ENCODE assay signal across 9 cellular contexts in genomic region chr7:102614346-102614697, GRCh38. TPM values are rescaled to one million over a fixed set of nuclear protein-coding genes. Genes with fewer than 3 reads are reported as not detected.
DNase-seq lines count a peak whose midpoint lies in the region; ATAC-seq, FAIRE-seq and TF ChIP-seq lines count a peak whose summit lies in the region.
"Not testable (repeated sequence)": the region's sequence is repeated elsewhere in the genome, so short reads cannot be mapped to it uniquely, and the experiment has no call there.
"Had no signal": no experiment of that assay in that cellular context is flagged by ENCODE, and none has a peak within 500 bp of the region (broad histone marks: within the 10 kb centered on the region; RNA-seq: fewer than 3 reads in every experiment).

No MANE protein-coding gene starts in this region.

- H3K9ac ChIP-seq in keratinocyte (ENCODE audit: control insufficient read depth, extremely low read depth, insufficient read depth, low read length) = not testable (repeated sequence)

- dilution Hi-C loops in keratinocyte (cut with MboI; ENCODE audit: extremely low pct_ligation_motif_present, low sequenced_read_pairs) = not testable (repeated sequence)

- H3K9me3 ChIP-seq in keratinocyte (ENCODE audit: control insufficient read depth, low read depth, low read length) = not testable (repeated sequence)

- not testable (repeated sequence) for TF ChIP-seq CTCF in keratinocyte (optimal IDR thresholded peaks at IDR 0.05 in 1 of 3, IDR thresholded peaks at IDR 0.05 in 1 of 3, conservative IDR thresholded peaks at IDR 0.05 in 1 of 3; ENCODE audit: extremely low read depth in 1 of 3, insufficient read depth in 2 of 3, low read length in 3 of 3)

- not testable (repeated sequence) for H3K4me1 ChIP-seq in keratinocyte (ENCODE audit: control insufficient read depth, extremely low read depth, insufficient read depth, low read length)

- H3K9me1 ChIP-seq in keratinocyte (ENCODE audit: control insufficient read depth, extremely low read depth, insufficient read depth, low read length) = not testable (repeated sequence)

- not testable (repeated sequence) for H3K4me3 ChIP-seq in keratinocyte (ENCODE audit: control insufficient read depth in 2 of 3, extremely low read depth in 1 of 3, insufficient read depth in 2 of 3, low read depth in 1 of 3, low read length in 3 of 3)

- H3K36me3 ChIP-seq in keratinocyte (ENCODE audit: control insufficient read depth in 2 of 2, extremely low read depth in 1 of 2, insufficient read depth in 2 of 2, low read length in 2 of 2) = not testable (repeated sequence)

- not testable (repeated sequence) for H3K27ac ChIP-seq in keratinocyte (ENCODE audit: control insufficient read depth, insufficient read depth, low read length)

- not testable (repeated sequence) for H4K20me1 ChIP-seq in keratinocyte (ENCODE audit: control insufficient read depth, extremely low read depth, insufficient read depth, low read length)

- peak; percentile 73 for FAIRE-seq in keratinocyte (lab: Jason Lieb, UNC)

- ATAC-seq in GM18502 (IDR thresholded peaks at IDR 0.05; ENCODE audit: poor library complexity, unreplicated experiment) = peak; percentile 34
- peak; percentile 15 for ATAC-seq in GM19023 (IDR thresholded peaks at IDR 0.05; ENCODE audit: unreplicated experiment)
- peak; percentile 16 for ATAC-seq in GM21367 (IDR thresholded peaks at IDR 0.05; ENCODE audit: unreplicated experiment)
- peak; percentile 24 for ATAC-seq in GM21825 (IDR thresholded peaks at IDR 0.05; ENCODE audit: unreplicated experiment)
- peak; percentile 14 for ATAC-seq in HG02938 (IDR thresholded peaks at IDR 0.05; ENCODE audit: unreplicated experiment)
- ATAC-seq in HG03139 (IDR thresholded peaks at IDR 0.05; ENCODE audit: unreplicated experiment) = peak; percentile 11
- peak; percentile 8 for ATAC-seq in HG03565 (IDR thresholded peaks at IDR 0.05; ENCODE audit: unreplicated experiment)

- DNase-seq in keratinocyte (ENCODE audit: low read depth, low spot score) = not testable (repeated sequence)

- H2AFZ ChIP-seq in keratinocyte (ENCODE audit: control insufficient read depth, low read length) = not testable (repeated sequence)

- not testable (repeated sequence) for H3K79me2 ChIP-seq in keratinocyte (ENCODE audit: control insufficient read depth, insufficient read depth, low read length)

- H3K4me2 ChIP-seq in keratinocyte (ENCODE audit: control insufficient read depth, extremely low read depth, insufficient read depth, low read depth, low read length) = not testable (repeated sequence)

- H3K27me3 ChIP-seq in keratinocyte (ENCODE audit: control insufficient read depth, extremely low read depth, insufficient read depth, low read length) = not testable (repeated sequence)

RNA-seq across cellular contexts. Expression of gene RASA4, which starts 2.2 kb away (rescaled TPM):
- 0.39 to 1.3 TPM (median 1.1 TPM) in 3 replicates for polyA plus RNA-seq in keratinocyte
- polyA plus RNA-seq in keratinocyte (2011; ENCODE audit: low read depth) = 19.9 TPM
- polyA plus RNA-seq in keratinocyte (2011; cell fraction: cytosol; rRNA removed) = 0.61 TPM in 2 replicates
- 3.3 and 6.9 TPM in 2 replicates for polyA plus RNA-seq in keratinocyte (2011; cell fraction: nucleus; rRNA removed)
- 1.3 and 15.6 TPM in 2 replicates for polyA plus RNA-seq in keratinocyte (2012; ENCODE audit: low replicate concordance)
- 3.3 to 7.8 TPM (median 7.1 TPM) in 3 replicates for polyA minus RNA-seq in keratinocyte
- polyA minus RNA-seq in keratinocyte (2011; cell fraction: cytosol; rRNA and poly(A)+ RNA removed) = 5.9 TPM
- polyA minus RNA-seq in keratinocyte (2011; cell fraction: nucleus; rRNA and poly(A)+ RNA removed) = 3.7 and 8.6 TPM in 2 replicates

RNA-seq across cellular contexts. Expression of gene UPK3BL1, which starts 28.3 kb away (rescaled TPM):
- polyA plus RNA-seq in keratinocyte = 20.3 to 112 TPM (median 48.2 TPM) in 3 replicates
- 15.7 TPM for polyA plus RNA-seq in keratinocyte (2011; ENCODE audit: low read depth)
- 23.4 and 48.4 TPM in 2 replicates for polyA plus RNA-seq in keratinocyte (2011; cell fraction: cytosol; rRNA removed)
- 87.9 and 115 TPM in 2 replicates for polyA plus RNA-seq in keratinocyte (2011; cell fraction: nucleus; rRNA removed)
- 46.1 and 205 TPM in 2 replicates for polyA plus RNA-seq in keratinocyte (2012; ENCODE audit: low replicate concordance)
- polyA minus RNA-seq in keratinocyte = 29.8 to 72.7 TPM (median 69.3 TPM) in 3 replicates
- polyA minus RNA-seq in keratinocyte (2011; cell fraction: cytosol; rRNA and poly(A)+ RNA removed) = 85.6 TPM
- 55.8 and 75.2 TPM in 2 replicates for polyA minus RNA-seq in keratinocyte (2011; cell fraction: nucleus; rRNA and poly(A)+ RNA removed)

RNA-seq across cellular contexts. Expression of gene SPDYE2B, which starts 35.8 kb away (rescaled TPM):
- not detected in 3 replicates for polyA plus RNA-seq in keratinocyte
- polyA plus RNA-seq in keratinocyte (2011; ENCODE audit: low read depth) = not detected
- not detected in 2 replicates for polyA plus RNA-seq in keratinocyte (2011; cell fraction: cytosol; rRNA removed)
- polyA plus RNA-seq in keratinocyte (2011; cell fraction: nucleus; rRNA removed) = not detected in 2 replicates
- 0.28 and 0.90 TPM in 2 replicates for polyA plus RNA-seq in keratinocyte (2012; ENCODE audit: low replicate concordance)
- polyA minus RNA-seq in keratinocyte = not detected in 3 replicates
- not detected for polyA minus RNA-seq in keratinocyte (2011; cell fraction: cytosol; rRNA and poly(A)+ RNA removed)
- not detected in 2 replicates for polyA minus RNA-seq in keratinocyte (2011; cell fraction: nucleus; rRNA and poly(A)+ RNA removed)
- polyA plus RNA-seq: lung had no signal

RNA-seq across cellular contexts. Expression of gene POLR2J3, which starts 41.9 kb away (rescaled TPM):
- 30.0 to 93.6 TPM (median 44.4 TPM) in 3 replicates for polyA plus RNA-seq in keratinocyte
- polyA plus RNA-seq in keratinocyte (2011; ENCODE audit: low read depth) = 46.2 TPM
- 12.3 and 21.0 TPM in 2 replicates for polyA plus RNA-seq in keratinocyte (2011; cell fraction: cytosol; rRNA removed)
- 82.7 and 101 TPM in 2 replicates for polyA plus RNA-seq in keratinocyte (2011; cell fraction: nucleus; rRNA removed)
- polyA plus RNA-seq in keratinocyte (2012; ENCODE audit: low replicate concordance) = 33.4 and 46.1 TPM in 2 replicates
- polyA minus RNA-seq in keratinocyte = 18.6 to 72.1 TPM (median 54.8 TPM) in 3 replicates
- 46.0 TPM for polyA minus RNA-seq in keratinocyte (2011; cell fraction: cytosol; rRNA and poly(A)+ RNA removed)
- 31.5 and 63.2 TPM in 2 replicates for polyA minus RNA-seq in keratinocyte (2011; cell fraction: nucleus; rRNA and poly(A)+ RNA removed)

RNA-seq across cellular contexts. Expression of gene POLR2J2, which starts 57.1 kb away (rescaled TPM):
- 1.9 to 3.1 TPM (median 2.8 TPM) in 3 replicates for polyA plus RNA-seq in keratinocyte
- polyA plus RNA-seq in keratinocyte (2011; ENCODE audit: low read depth) = not detected
- polyA plus RNA-seq in keratinocyte (2011; cell fraction: cytosol; rRNA removed) = 0.43 and 0.45 TPM in 2 replicates
- 11.4 and 13.9 TPM in 2 replicates for polyA plus RNA-seq in keratinocyte (2011; cell fraction: nucleus; rRNA removed)
- polyA plus RNA-seq in keratinocyte (2012; ENCODE audit: low replicate concordance) = 1.3 and 3.0 TPM in 2 replicates
- polyA minus RNA-seq in keratinocyte = 3.5 to 12.9 TPM (median 6.5 TPM) in 3 replicates
- not detected for polyA minus RNA-seq in keratinocyte (2011; cell fraction: cytosol; rRNA and poly(A)+ RNA removed)
- polyA minus RNA-seq in keratinocyte (2011; cell fraction: nucleus; rRNA and poly(A)+ RNA removed) = 6.9 and 10.7 TPM in 2 replicates
